In genomic region chr5:87267574-87268125, GRCh38 we compare ENCODE assay signal across 8 cellular contexts. TPM values are rescaled to one million over a fixed set of nuclear protein-coding genes. Genes with fewer than 3 reads are reported as not detected.
DNase-seq lines count a peak whose midpoint lies in the region; ATAC-seq, FAIRE-seq and TF ChIP-seq lines count a peak whose summit lies in the region.

Gene RASA1 (plus strand): TSS chr5:87267883. CDS start chr5:87268452, 569 bp downstream.

- H3K27ac Mint-ChIP-seq in activated T-helper 17 cell treated with anti-CD3 and anti-CD28 coated beads, Interleukin-2, amount 50 U/mL, for 72 hours: peak within 1 kb of the TSS; percentile 97
- H3K27ac Mint-ChIP-seq in naive thymus-derived CD8-positive, alpha-beta T cell: peak within 1 kb of the TSS; percentile 83 to 97 (median 94)
- H3K27ac Mint-ChIP-seq in stimulated activated naive B cell treated with anti-CD40 and anti-IgM and Interleukin-4, amounts not matched to agents 10 μg/mL and 1 μg/mL and 100 μg/mL, for 72 hours: peak within 1 kb of the TSS; percentile 98

- H3K27ac ChIP-seq in RWPE1: peak within 1 kb of the TSS; percentile 98

- ATAC-seq in activated T-helper 17 cell treated with anti-CD3 and anti-CD28 coated beads, Interleukin-2, amount 50 U/mL, for 72 hours (replicated peaks): peak; percentile 76
- ATAC-seq in naive thymus-derived CD8-positive, alpha-beta T cell: peak; percentile 63 to 68
- peak; percentile 73 to 77 for ATAC-seq in stimulated activated naive B cell treated with anti-CD40 and anti-IgM and Interleukin-4, amounts not matched to agents 10 μg/mL and 1 μg/mL and 100 μg/mL, for 72 hours (replicated peaks)

- H3K4me3 Mint-ChIP-seq in activated T-helper 17 cell treated with anti-CD3 and anti-CD28 coated beads, Interleukin-2, amount 50 U/mL, for 72 hours: peak within 1 kb of the TSS; percentile 90
- H3K4me3 Mint-ChIP-seq in naive thymus-derived CD8-positive, alpha-beta T cell: peak within 1 kb of the TSS; percentile 88 to 100 (median 96)
- H3K4me3 Mint-ChIP-seq in stimulated activated naive B cell treated with anti-CD40 and anti-IgM and Interleukin-4, amounts not matched to agents 10 μg/mL and 1 μg/mL and 100 μg/mL, for 72 hours: peak within 1 kb of the TSS; percentile 98 to 99

- no peaks in the 10 kb centered on the region for H3K9me3 Mint-ChIP-seq in activated T-helper 17 cell treated with anti-CD3 and anti-CD28 coated beads, Interleukin-2, amount 50 U/mL, for 72 hours
- H3K9me3 Mint-ChIP-seq in naive thymus-derived CD8-positive, alpha-beta T cell: peaks cover 0 to 2% (median 0%) of the 10 kb centered on the region in 9 donors
- no peaks in the 10 kb centered on the region for H3K9me3 Mint-ChIP-seq in stimulated activated naive B cell treated with anti-CD40 and anti-IgM and Interleukin-4, amounts not matched to agents 10 μg/mL and 1 μg/mL and 100 μg/mL, for 72 hours

- DNase-seq in ELF-1 (ENCODE audit: low read depth, low spot score) (peak; percentile 97), H54 (ENCODE audit: insufficient read length, low spot score) (peak; percentile 68), LoVo (ENCODE audit: low spot score) (peak; percentile 95), RWPE1 (ENCODE audit: low spot score) (peak; percentile 99), fibroblast of mammary gland (ENCODE audit: low read depth) (peak; percentile 88)
- peak in 5 of 10 donors; percentile 66 to 83 (median 71) for DNase-seq in naive thymus-derived CD8-positive, alpha-beta T cell
- peak; percentile 75 for DNase-seq in stimulated activated naive B cell treated with anti-CD40 and anti-IgM and Interleukin-4, amounts not matched to agents 10 μg/mL and 1 μg/mL and 100 μg/mL, for 72 hours

- POLR2A ChIA-PET in RWPE1 (lab: Yijun Ruan, JAX; ENCODE audit: low non-redundant PET): interaction anchor here (0.6 to 1.8 kb wide), 12 partner anchors 9 to 248 kb away, joined by 3 to 9 read pairs (median 4); no protein-coding TSS in a partner anchor
- POLR2A ChIA-PET in naive thymus-derived CD8-positive, alpha-beta T cell (lab: Charles Lee): interaction anchor here (0.6 to 2.2 kb wide), 7 partner anchors 11 to 197 kb away, joined by 3 to 13 read pairs (median 4); no protein-coding TSS in a partner anchor

- peaks cover 33% of the 10 kb centered on the region for H3K36me3 Mint-ChIP-seq in activated T-helper 17 cell treated with anti-CD3 and anti-CD28 coated beads, Interleukin-2, amount 50 U/mL, for 72 hours (ENCODE audit: low read depth)
- H3K36me3 Mint-ChIP-seq in naive thymus-derived CD8-positive, alpha-beta T cell: peaks cover 0 to 6% (median 3%) of the 10 kb centered on the region in 3 donors
- peaks cover 8 to 9% of the 10 kb centered on the region in 2 donors for H3K36me3 Mint-ChIP-seq in stimulated activated naive B cell treated with anti-CD40 and anti-IgM and Interleukin-4, amounts not matched to agents 10 μg/mL and 1 μg/mL and 100 μg/mL, for 72 hours

- H3K27me3 Mint-ChIP-seq in activated T-helper 17 cell treated with anti-CD3 and anti-CD28 coated beads, Interleukin-2, amount 50 U/mL, for 72 hours: no peaks in the 10 kb centered on the region
- no peaks in the 10 kb centered on the region for H3K27me3 Mint-ChIP-seq in naive thymus-derived CD8-positive, alpha-beta T cell
- no peaks in the 10 kb centered on the region for H3K27me3 Mint-ChIP-seq in stimulated activated naive B cell treated with anti-CD40 and anti-IgM and Interleukin-4, amounts not matched to agents 10 μg/mL and 1 μg/mL and 100 μg/mL, for 72 hours

- FAIRE-seq in H54 (lab: Jason Lieb, UNC): no peak

- peaks cover 7% of the 10 kb centered on the region for H3K4me1 Mint-ChIP-seq in activated T-helper 17 cell treated with anti-CD3 and anti-CD28 coated beads, Interleukin-2, amount 50 U/mL, for 72 hours
- peaks cover 21 to 38% (median 33%) of the 10 kb centered on the region in 4 donors for H3K4me1 Mint-ChIP-seq in naive thymus-derived CD8-positive, alpha-beta T cell
- H3K4me1 Mint-ChIP-seq in stimulated activated naive B cell treated with anti-CD40 and anti-IgM and Interleukin-4, amounts not matched to agents 10 μg/mL and 1 μg/mL and 100 μg/mL, for 72 hours: peaks cover 10 to 27% of the 10 kb centered on the region in 2 donors

- no peak for TF ChIP-seq CTCF in RWPE1 (conservative IDR thresholded peaks at IDR 0.05; ENCODE audit: low read depth)
- TF ChIP-seq CTCF in fibroblast of mammary gland (conservative IDR thresholded peaks at IDR 0.05; ENCODE audit: control insufficient read depth, insufficient read depth, low read depth, low read length): no peak

- H3K4me3 ChIP-seq in fibroblast of mammary gland (ENCODE audit: control insufficient read depth, low read depth, low read length): peak within 1 kb of the TSS; percentile 92

- TF ChIP-seq POLR2A in H54 (IDR thresholded peaks at IDR 0.05; ENCODE audit: low read depth, low read length): peak; percentile 97

- CTCF ChIA-PET in RWPE1 (lab: Yijun Ruan, JAX): interaction anchor here (0.6 to 1.2 kb wide), 3 partner anchors 28 to 197 kb away, joined by 3 to 4 read pairs (median 3); no protein-coding TSS in a partner anchor

RNA-seq across cellular contexts. Expression of gene RASA1, which starts in this region (rescaled TPM):
- total RNA-seq in activated T-helper 17 cell treated with anti-CD3 and anti-CD28 coated beads, Interleukin-2, amount 50 U/mL, for 72 hours: 10 to 100 TPM; 25.1 to 28.4 TPM
- 10 to 100 TPM; 25.0 to 26.1 TPM for total RNA-seq in naive thymus-derived CD8-positive, alpha-beta T cell
- 1 to 10 TPM; 3.4 to 7.7 (median 3.6) TPM for polyA plus RNA-seq in naive thymus-derived CD8-positive, alpha-beta T cell
